ENCODE assay signal across 9 cellular contexts in the genomic region with DNA sequence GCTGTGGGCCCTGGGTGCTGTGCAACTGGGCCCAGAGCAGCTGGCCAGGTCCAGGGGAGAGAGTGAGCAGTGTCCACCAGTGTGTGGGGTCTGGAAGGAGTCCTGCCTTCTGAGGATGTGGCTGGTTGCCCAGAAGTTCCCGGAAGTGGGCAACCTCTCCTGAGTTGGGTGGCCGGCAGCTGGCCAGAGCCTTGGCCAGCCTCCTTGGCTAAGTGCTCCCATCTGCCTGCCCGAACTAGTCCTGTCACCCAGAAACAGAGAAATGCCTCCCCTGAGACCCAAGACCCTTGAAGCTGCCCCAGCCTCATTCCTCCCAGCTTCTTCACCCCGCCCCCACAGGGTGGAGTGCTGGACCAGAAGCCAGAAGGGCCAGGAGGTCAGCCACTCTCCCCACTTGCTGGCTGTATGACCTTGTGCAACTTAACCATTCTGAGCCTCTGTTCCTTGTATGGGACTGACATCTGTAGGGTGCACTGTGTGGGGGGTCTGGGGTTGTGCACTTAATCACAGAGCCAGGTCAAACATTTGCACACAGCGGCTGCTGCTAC. TPM values are rescaled to one million over a fixed set of nuclear protein-coding genes. Genes with fewer than 3 reads are reported as not detected.
DNase-seq lines count a peak whose midpoint lies in the region; ATAC-seq and TF ChIP-seq lines count a peak whose summit lies in the region.
"Had no signal": no experiment of that assay in that cellular context is flagged by ENCODE, and none has a peak within 500 bp of the region (broad histone marks: within the 10 kb centered on the region; RNA-seq: fewer than 3 reads in every experiment).

No MANE protein-coding gene starts in this region.

- H3K27ac ChIP-seq in coronary artery = peak overlapping the region; percentile 36 to 73
- peak overlapping the region; percentile 65 for H3K27ac ChIP-seq in upper lobe of right lung

- H3K9me3 Mint-ChIP-seq in activated naive CD4-positive, alpha-beta T cell treated with anti-CD3 and anti-CD28 coated beads, Interleukin-2, amount 10 ng/mL, durations not matched to agents 7 days and 5 days = no peaks in the 10 kb centered on the region
- no peaks in the 10 kb centered on the region for H3K9me3 Mint-ChIP-seq in stimulated activated naive CD8-positive, alpha-beta T cell treated with anti-CD3 and anti-CD28 coated beads, Interleukin-15, amount 100 ng/mL, for 72 hours

- CTCF ChIA-PET in activated naive CD4-positive, alpha-beta T cell treated with anti-CD3 and anti-CD28 coated beads, Interleukin-2, amount 10 ng/mL, durations not matched to agents 7 days and 5 days (lab: Charles Lee) = no interaction called here

- intact Hi-C loops in upper lobe of right lung (cut with DNase I) = no loop called here

- peak; percentile 38 for ATAC-seq in upper lobe of right lung
- ATAC-seq in stimulated activated naive CD8-positive, alpha-beta T cell treated with anti-CD3 and anti-CD28 coated beads, Interleukin-15, amount 100 ng/mL, for 72 hours = no peak
- no peak for ATAC-seq in HG03378 (IDR thresholded peaks at IDR 0.05; ENCODE audit: unreplicated experiment)

- H3K4me3 ChIP-seq in coronary artery = no peak overlapping the region
- no peak overlapping the region for H3K4me3 ChIP-seq in upper lobe of right lung

- H3K27me3 Mint-ChIP-seq in activated naive CD4-positive, alpha-beta T cell treated with anti-CD3 and anti-CD28 coated beads, Interleukin-2, amount 10 ng/mL, durations not matched to agents 7 days and 5 days = peaks cover 23% of the 10 kb centered on the region
- no peaks in the 10 kb centered on the region for H3K27me3 Mint-ChIP-seq in stimulated activated naive CD8-positive, alpha-beta T cell treated with anti-CD3 and anti-CD28 coated beads, Interleukin-15, amount 100 ng/mL, for 72 hours

- H3K36me3 ChIP-seq in upper lobe of right lung = no peaks in the 10 kb centered on the region

- H3K27ac Mint-ChIP-seq in activated naive CD4-positive, alpha-beta T cell treated with anti-CD3 and anti-CD28 coated beads, Interleukin-2, amount 10 ng/mL, durations not matched to agents 7 days and 5 days = no peak overlapping the region
- H3K27ac Mint-ChIP-seq in stimulated activated naive CD8-positive, alpha-beta T cell treated with anti-CD3 and anti-CD28 coated beads, Interleukin-15, amount 100 ng/mL, for 72 hours = no peak overlapping the region

- DNase-seq in NCI-H226 = peak; percentile 64
- DNase-seq in coronary artery (ENCODE audit: low spot score) = no peak
- peak; percentile 80 for DNase-seq in midbrain (lab: John Stamatoyannopoulos, UW)
- no peak for DNase-seq in upper lobe of right lung
- no peak for DNase-seq in activated naive CD4-positive, alpha-beta T cell treated with anti-CD3 and anti-CD28 coated beads, Interleukin-2, amount 10 ng/mL, durations not matched to agents 7 days and 5 days
- DNase-seq in stimulated activated naive CD8-positive, alpha-beta T cell treated with anti-CD3 and anti-CD28 coated beads, Interleukin-15, amount 100 ng/mL, for 72 hours = no peak
- DNase-seq: NCI-H187, SIG-M5 had no signal

- H3K9me3 ChIP-seq in upper lobe of right lung = no peaks in the 10 kb centered on the region

- H3K4me3 Mint-ChIP-seq in activated naive CD4-positive, alpha-beta T cell treated with anti-CD3 and anti-CD28 coated beads, Interleukin-2, amount 10 ng/mL, durations not matched to agents 7 days and 5 days = no peak overlapping the region
- no peak overlapping the region for H3K4me3 Mint-ChIP-seq in stimulated activated naive CD8-positive, alpha-beta T cell treated with anti-CD3 and anti-CD28 coated beads, Interleukin-15, amount 100 ng/mL, for 72 hours

- TF ChIP-seq CTCF in coronary artery (IDR thresholded peaks at IDR 0.05) (no peak), upper lobe of right lung (IDR thresholded peaks at IDR 0.05) (no peak)

- peaks cover 12% of the 10 kb centered on the region for H3K4me1 Mint-ChIP-seq in activated naive CD4-positive, alpha-beta T cell treated with anti-CD3 and anti-CD28 coated beads, Interleukin-2, amount 10 ng/mL, durations not matched to agents 7 days and 5 days
- H3K4me1 Mint-ChIP-seq in stimulated activated naive CD8-positive, alpha-beta T cell treated with anti-CD3 and anti-CD28 coated beads, Interleukin-15, amount 100 ng/mL, for 72 hours = peaks cover 5% of the 10 kb centered on the region

- no peaks in the 10 kb centered on the region for H3K36me3 Mint-ChIP-seq in activated naive CD4-positive, alpha-beta T cell treated with anti-CD3 and anti-CD28 coated beads, Interleukin-2, amount 10 ng/mL, durations not matched to agents 7 days and 5 days

- H3K4me1 ChIP-seq in upper lobe of right lung = peaks cover 35% of the 10 kb centered on the region

- H3K27me3 ChIP-seq in upper lobe of right lung = no peaks in the 10 kb centered on the region

RNA-seq across cellular contexts. Expression of a gene that starts 7.6 kb away (rescaled TPM):
- total RNA-seq in upper lobe of right lung = 78.9 TPM

RNA-seq across cellular contexts. Expression of a gene that starts 35.1 kb away (rescaled TPM):
- 0.87 TPM for total RNA-seq in upper lobe of right lung

RNA-seq across cellular contexts. Expression of a gene that starts 36.1 kb away (rescaled TPM):
- 2.5 TPM for total RNA-seq in upper lobe of right lung

RNA-seq across cellular contexts. Expression of a gene that starts 48.6 kb away (rescaled TPM):
- 50.4 TPM for total RNA-seq in upper lobe of right lung

RNA-seq across cellular contexts. Expression of a gene that starts 55.2 kb away (rescaled TPM):
- total RNA-seq in upper lobe of right lung = 44.0 TPM

Comparison
In these comparisons a context has a peak if more than half of its experiments do, and no peak if none do; other contexts are left out.
1. DNase-seq: peak in NCI-H226 (single experiment) and midbrain (single experiment); none in coronary artery (single experiment), upper lobe of right lung (single experiment), activated naive CD4-positive, alpha-beta T cell treated with anti-CD3 and anti-CD28 coated beads, Interleukin-2, amount 10 ng/mL, durations not matched to agents 7 days and 5 days (single experiment) and stimulated activated naive CD8-positive, alpha-beta T cell treated with anti-CD3 and anti-CD28 coated beads, Interleukin-15, amount 100 ng/mL, for 72 hours (0 of 2).